Comparison of ENCODE assay signal across 8 cellular contexts in the genomic region with DNA sequence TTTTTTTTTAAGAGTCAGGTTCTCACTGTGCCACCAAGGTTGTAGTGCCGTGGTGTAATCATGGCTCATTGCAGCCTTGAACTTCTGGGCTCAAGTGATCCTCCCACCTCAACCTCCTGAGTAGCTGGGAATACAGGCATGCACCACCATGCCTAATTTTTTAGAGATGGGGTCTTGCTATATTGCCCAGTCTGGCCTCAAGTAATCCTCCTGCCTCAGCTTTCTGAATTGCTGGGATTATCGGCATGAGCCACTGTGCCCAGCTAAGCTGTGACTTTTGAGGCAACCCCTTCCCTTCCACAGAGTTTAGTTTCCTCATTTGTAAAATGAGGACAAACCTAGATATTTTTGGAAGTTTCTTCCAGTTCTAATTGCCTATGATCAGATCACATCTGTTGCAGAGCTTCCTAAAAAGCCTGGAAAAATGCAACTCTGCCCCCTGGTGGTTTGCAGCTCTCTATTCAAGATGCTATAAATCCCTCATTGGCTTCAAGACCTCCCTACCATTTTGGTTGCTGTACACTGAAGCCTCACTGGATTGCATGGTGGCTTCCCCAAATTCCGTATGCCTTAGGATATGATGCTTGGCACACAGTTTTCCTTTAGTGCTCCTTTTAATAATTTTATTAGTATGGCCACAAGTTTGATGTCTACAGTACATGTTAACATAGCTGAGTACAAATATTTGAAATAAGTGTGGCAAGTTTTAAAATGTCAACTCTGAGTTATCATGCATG. TPM values are rescaled to one million over a fixed set of nuclear protein-coding genes. Genes with fewer than 3 reads are reported as not detected.
DNase-seq lines count a peak whose midpoint lies in the region; ATAC-seq, FAIRE-seq and TF ChIP-seq lines count a peak whose summit lies in the region.

No MANE protein-coding gene starts in this region.

- H3K9ac ChIP-seq in liver (ENCODE audit: low read depth in 1 of 2, low read length in 2 of 2) = no peak overlapping the region

- FAIRE-seq in GM12892 (lab: Jason Lieb, UNC) = no peak

- DNase-seq in A172 (ENCODE audit: low spot score) (peak; percentile 73), GM12892 (ENCODE audit: insufficient read length) (peak; percentile 24), NCI-H446 treated with DMSO at 0.1 percent for 48 hours (lab: John Stamatoyannopoulos, UW) (peak; percentile 17), cerebellum (ENCODE audit: low spot score) (peak; percentile 40)
- DNase-seq in activated CD4-positive, CD25-positive, alpha-beta regulatory T cell treated with anti-CD3 and anti-CD28 coated beads, Interleukin-2, amount 50 U/mL, for 72 hours = peak; percentile 66
- DNase-seq in stimulated activated CD4-positive, alpha-beta T cell treated with anti-CD3 and anti-CD28 coated beads, TNF-alpha, amount 100 ng/mL, for 48 hours (ENCODE audit: low read depth in 3 of 3) = peak in 2 of 3 donors; percentile 52 to 63

- ATAC-seq in HG03460 (IDR thresholded peaks at IDR 0.05; ENCODE audit: unreplicated experiment) = no peak

- TF ChIP-seq POLR2A in GM12892 (IDR thresholded peaks at IDR 0.05; ENCODE audit: low read depth, low read length) = no peak

- 92% methylated on average over 3 of the region's 3 CpGs for WGBS in liver

- TF ChIP-seq CTCF in liver (IDR thresholded peaks at IDR 0.05; ENCODE audit: low read depth, low read length, missing input control) = peak; percentile 80

- H3K4me1 ChIP-seq in liver (ENCODE audit: control insufficient read depth in 4 of 4, insufficient read depth in 4 of 4, low read length in 3 of 4) = no peaks in the 10 kb centered on the region

- H3K27me3 ChIP-seq in liver (ENCODE audit: control insufficient read depth in 4 of 4, insufficient read depth in 4 of 4, low read length in 3 of 4) = no peaks in the 10 kb centered on the region

- peak; percentile 93 to 95 for TF ChIP-seq RAD21 in liver (IDR thresholded peaks at IDR 0.05)

- no peak overlapping the region for H3K27ac ChIP-seq in liver (ENCODE audit: low read depth in 1 of 2, low read length in 2 of 2)

- H3K9me3 ChIP-seq in liver (ENCODE audit: control insufficient read depth in 4 of 4, low read length in 3 of 4) = no peaks in the 10 kb centered on the region

- peaks cover 4 to 19% (median 8%) of the 10 kb centered on the region in 4 donors for H3K36me3 ChIP-seq in liver (ENCODE audit: control insufficient read depth in 4 of 4, insufficient read depth in 3 of 4, low read depth in 1 of 4, low read length in 3 of 4)

- H3K4me3 ChIP-seq in liver (ENCODE audit: low read depth in 1 of 3, low read length in 3 of 3) = no peak overlapping the region

TF ChIP-seq in liver, 16 proteins besides CTCF, POLR2A, EP300 and RAD21:
- no peak for TF ChIP-seq GABPA (IDR thresholded peaks at IDR 0.05 in 1 of 2, conservative IDR thresholded peaks at IDR 0.05 in 1 of 2)
- TF ChIP-seq, protein P1, sequence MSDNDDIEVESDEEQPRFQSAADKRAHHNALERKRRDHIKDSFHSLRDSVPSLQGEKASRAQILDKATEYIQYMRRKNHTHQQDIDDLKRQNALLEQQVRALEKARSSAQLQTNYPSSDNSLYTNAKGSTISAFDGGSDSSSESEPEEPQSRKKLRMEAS (IDR thresholded peaks at IDR 0.05) = no peak
- no peak for TF ChIP-seq TAF1 (conservative IDR thresholded peaks at IDR 0.05)
- no peak for TF ChIP-seq EGR1 (IDR thresholded peaks at IDR 0.05; ENCODE audit: low read depth in 2 of 2)
- no peak for TF ChIP-seq HNF4G (IDR thresholded peaks at IDR 0.05)

RNA-seq across cellular contexts. Expression of a gene that starts 19.3 kb away (rescaled TPM):
- total RNA-seq in A172 (2014; rRNA removed; shearing (Covaris generic)) = 60.7 and 77.4 TPM in 2 replicates
- 16.5 TPM for polyA plus RNA-seq in GM12892 (2012; ENCODE audit: missing spikeins)
- 33.2 TPM for total RNA-seq in cerebellum
- total RNA-seq in liver = 10 to 100 TPM; 25.7 to 39.1 TPM
- 10 to 100 TPM; 14.8 to 21.5 TPM for polyA plus RNA-seq in liver

RNA-seq across cellular contexts. Expression of a gene that starts 21.2 kb away (rescaled TPM):
- 19.5 and 19.9 TPM in 2 replicates for total RNA-seq in A172 (2014; rRNA removed; shearing (Covaris generic))
- 32.4 TPM for polyA plus RNA-seq in GM12892 (2012; ENCODE audit: missing spikeins)
- 69.7 TPM for total RNA-seq in cerebellum
- 10 to 100 TPM in 1 of 2 donors, 1 to 10 TPM in 1; 8.2 to 25.0 TPM for total RNA-seq in liver
- 1 to 10 TPM; 1.8 to 2.8 TPM for polyA plus RNA-seq in liver

RNA-seq across cellular contexts. Expression of a gene that starts 52.9 kb away (rescaled TPM):
- total RNA-seq in A172 (2014; rRNA removed; shearing (Covaris generic)) = 27.8 and 29.7 TPM in 2 replicates
- polyA plus RNA-seq in GM12892 (2012; ENCODE audit: missing spikeins) = 16.0 TPM
- total RNA-seq in cerebellum (50.4 TPM), liver (10 to 100 TPM; 16.1 to 18.2 TPM)
- polyA plus RNA-seq in liver = 10 to 100 TPM; 10.5 to 14.1 TPM

Comparison
In these comparisons a context has a peak if more than half of its experiments do, and no peak if none do; other contexts are left out.
1. DNase-seq: peak in every context shown above with its lines; median percentile 73 in A172; 66 in activated CD4-positive, CD25-positive, alpha-beta regulatory T cell treated with anti-CD3 and anti-CD28 coated beads, Interleukin-2, amount 50 U/mL, for 72 hours; 58 in stimulated activated CD4-positive, alpha-beta T cell treated with anti-CD3 and anti-CD28 coated beads, TNF-alpha, amount 100 ng/mL, for 48 hours; 40 in cerebellum; 24 in GM12892; 17 in NCI-H446 treated with DMSO at 0.1 percent for 48 hours.